Comparison of ENCODE assay signal across 11 cellular contexts in the genomic region with DNA sequence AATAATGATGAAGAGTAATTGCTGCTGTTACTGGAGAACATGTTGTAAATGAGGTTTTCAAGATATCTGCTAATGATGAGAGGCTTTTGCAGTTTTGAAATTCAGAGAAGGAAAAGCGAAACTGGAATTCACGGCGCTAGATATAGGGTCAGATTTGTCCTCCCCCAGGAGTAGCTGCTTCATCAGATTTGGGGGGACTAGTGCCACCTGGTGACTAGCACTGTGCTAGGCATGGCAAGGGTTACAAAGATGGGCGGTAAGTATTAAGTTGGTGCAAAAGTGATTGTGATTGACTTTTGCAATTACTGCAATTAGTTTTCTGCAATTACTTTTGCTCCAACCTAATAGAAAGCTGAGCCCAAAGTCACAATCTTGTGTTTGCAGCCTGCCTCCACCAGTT.
A peak's percentile ranks its signal among the peaks of the same experiment; 100 is the strongest.
DNase-seq lines count a peak whose midpoint lies in the region; ATAC-seq and TF ChIP-seq lines count a peak whose summit lies in the region.
"Had no signal": no experiment of that assay in that cellular context is flagged by ENCODE, and none has a peak within 500 bp of the region (broad histone marks: within the 10 kb centered on the region; RNA-seq: fewer than 3 reads in every experiment).

No MANE protein-coding gene starts in this region.

- intact Hi-C loops in Panc1 (cut with micrococcal nuclease; ENCODE audit: unreplicated experiment) = no loop called here
- intact Hi-C loops in sigmoid colon (cut with DNase I) = no loop called here

- no peaks in the 10 kb centered on the region for H3K36me3 Mint-ChIP-seq in activated T-cell treated with anti-CD3 and anti-CD28 coated beads, Interleukin-2, amount 50 U/mL, for 72 hours (ENCODE audit: insufficient read depth in 2 of 2)
- H3K36me3 Mint-ChIP-seq: memory B cell had no signal

- H3K9me3 ChIP-seq in HUES6 (ENCODE audit: control insufficient read depth, insufficient read depth, low read depth, low read length) = no peaks in the 10 kb centered on the region; the same call in 1 of the 2 replicates
- 0 out of 2 replicates have a peak, but pooled peaks cover 3% of the 10 kb centered on the region for H3K9me3 ChIP-seq in Panc1 (ENCODE audit: control insufficient read depth, insufficient read depth, low read depth, low read length)
- no peaks in the 10 kb centered on the region for H3K9me3 ChIP-seq in iPS-20b (ENCODE audit: insufficient read depth, low read depth, low read length)
- H3K9me3 ChIP-seq in sigmoid colon = no peaks in the 10 kb centered on the region
- H3K9me3 ChIP-seq: colonic mucosa had no signal

- H3K4me3 ChIP-seq in GM06990 (replicated peaks; ENCODE audit: low read depth, low read length) (no peak overlapping the region), HUES6 (ENCODE audit: low read depth, low read length) (peak overlapping the region; percentile 30; the same call in 1 of the 2 replicates), Panc1 (ENCODE audit: low read depth in 2 of 2, low read length in 2 of 2) (peak overlapping the region in 1 of 2 experiments; percentile 25; a peak in 2 of 4 replicates), iPS-20b (ENCODE audit: low read length) (peak overlapping the region; percentile 22; the same call in 1 of the 2 replicates), sigmoid colon (no peak overlapping the region)
- H3K4me3 ChIP-seq: colonic mucosa had no signal

- 85 to 92% methylated on average over 4 of the region's 4 CpGs for WGBS in sigmoid colon, 2 donors

- no TSS peak for BruUV-seq in Panc1 (replicated peaks; lab: Mats Ljungman, UMichigan)

- H3K4me1 Mint-ChIP-seq in activated T-cell treated with anti-CD3 and anti-CD28 coated beads, Interleukin-2, amount 50 U/mL, for 72 hours (ENCODE audit: low read depth) = no peaks in the 10 kb centered on the region
- H3K4me1 Mint-ChIP-seq: memory B cell had no signal

- no peak overlapping the region for H3K27ac ChIP-seq in HUES6 (ENCODE audit: low read depth, low read length)
- no peak overlapping the region for H3K27ac ChIP-seq in Panc1 (ENCODE audit: low read length)
- no peak overlapping the region for H3K27ac ChIP-seq in iPS-20b (ENCODE audit: low read length)
- H3K27ac ChIP-seq in sigmoid colon = no peak overlapping the region
- H3K27ac ChIP-seq: colonic mucosa had no signal

- H3K27ac Mint-ChIP-seq in activated T-cell treated with anti-CD3 and anti-CD28 coated beads, Interleukin-2, amount 50 U/mL, for 72 hours = no peak overlapping the region
- H3K27ac Mint-ChIP-seq: memory B cell had no signal

- TF ChIP-seq CTCF in GM06990 (IDR thresholded peaks at IDR 0.05; ENCODE audit: insufficient read depth, low read length, poor library complexity, severe bottlenecking) (peak; percentile 59), Panc1 (IDR thresholded peaks at IDR 0.05) (peak; percentile 77), sigmoid colon (IDR thresholded peaks at IDR 0.05) (no peak)

- in situ Hi-C loops in Panc1 (cut with HindIII; ENCODE audit: low pct_unique_long_range_greater_than_20kb, low sequenced_read_pairs) = no loop called here

- H3K9me3 Mint-ChIP-seq in activated T-cell treated with anti-CD3 and anti-CD28 coated beads, Interleukin-2, amount 50 U/mL, for 72 hours = peaks cover 7 to 15% of the 10 kb centered on the region in 2 donors

- no peak overlapping the region for H3K4me3 Mint-ChIP-seq in activated T-cell treated with anti-CD3 and anti-CD28 coated beads, Interleukin-2, amount 50 U/mL, for 72 hours
- H3K4me3 Mint-ChIP-seq: memory B cell had no signal

- TF ChIP-seq EP300 in sigmoid colon (IDR thresholded peaks at IDR 0.05) = no peak

- H3K4me1 ChIP-seq in HUES6 (ENCODE audit: control insufficient read depth, insufficient read depth, low read length) = peaks cover 8% of the 10 kb centered on the region
- H3K4me1 ChIP-seq in Panc1 (ENCODE audit: control insufficient read depth, insufficient read depth, low read length) = no peaks in the 10 kb centered on the region
- peaks cover 7% of the 10 kb centered on the region; the same call in 1 of the 2 replicates for H3K4me1 ChIP-seq in iPS-20b (ENCODE audit: insufficient read depth, low read length)
- no peaks in the 10 kb centered on the region for H3K4me1 ChIP-seq in sigmoid colon
- H3K4me1 ChIP-seq: colonic mucosa had no signal

- TF ChIP-seq POLR2A in sigmoid colon (IDR thresholded peaks at IDR 0.05) = no peak

- H3K36me3 ChIP-seq in GM06990 (ENCODE audit: control insufficient read depth, insufficient read depth, low read length) (no peaks in the 10 kb centered on the region), HUES6 (ENCODE audit: control insufficient read depth, insufficient read depth, low read length) (no peaks in the 10 kb centered on the region), Panc1 (ENCODE audit: control insufficient read depth, insufficient read depth, low read length) (no peaks in the 10 kb centered on the region), iPS-20b (ENCODE audit: insufficient read depth, low read depth, low read length) (no peaks in the 10 kb centered on the region), sigmoid colon (no peaks in the 10 kb centered on the region)
- H3K36me3 ChIP-seq: colonic mucosa had no signal

- H3K27me3 Mint-ChIP-seq in activated T-cell treated with anti-CD3 and anti-CD28 coated beads, Interleukin-2, amount 50 U/mL, for 72 hours (ENCODE audit: low read depth) = no peaks in the 10 kb centered on the region
- H3K27me3 Mint-ChIP-seq: memory B cell had no signal

- POLR2A ChIA-PET in Panc1 (lab: Charles Lee) = interaction anchor here (0.7 kb wide), 1 partner anchor 1398 kb away, joined by 4 read pairs; no protein-coding TSS in a partner anchor

- DNase-seq in GM06990 (ENCODE audit: extremely low read depth, insufficient read length) (no peak), Panc1 (ENCODE audit: low read depth, low spot score) (no peak), sigmoid colon (no peak), GOT3 (lab: John Stamatoyannopoulos, UW) (no peak), COLO829 (ENCODE audit: low spot score) (no peak)
- DNase-seq in activated T-cell treated with anti-CD3 and anti-CD28 coated beads, Interleukin-2, amount 50 U/mL, for 72 hours = no peak
- DNase-seq: colonic mucosa, NCI-H774 had no signal

- H3K27me3 ChIP-seq in GM06990 (replicated peaks; ENCODE audit: control insufficient read depth, insufficient read depth, low read length) (no peaks in the 10 kb centered on the region; the same call in 1 of the 2 replicates), HUES6 (ENCODE audit: control insufficient read depth, insufficient read depth, low read length) (peaks cover 15% of the 10 kb centered on the region), Panc1 (ENCODE audit: control insufficient read depth, insufficient read depth, low read length) (no peaks in the 10 kb centered on the region), iPS-20b (ENCODE audit: insufficient read depth, low read length) (no peaks in the 10 kb centered on the region; the same call in 1 of the 2 replicates), sigmoid colon (no peaks in the 10 kb centered on the region)
- H3K27me3 ChIP-seq: colonic mucosa had no signal

- H3K9ac ChIP-seq in HUES6 (ENCODE audit: low read length) = no peak overlapping the region
- H3K9ac ChIP-seq in iPS-20b (ENCODE audit: low read depth, low read length) = no peak overlapping the region

- CTCF ChIA-PET in Panc1 (lab: Charles Lee) = no interaction called here

- 0 out of 2 replicates have a peak, but pooled peaks have one; percentile 58 for ATAC-seq in Panc1
- ATAC-seq in activated T-cell treated with anti-CD3 and anti-CD28 coated beads, Interleukin-2, amount 50 U/mL, for 72 hours (replicated peaks in 1 of 2) = no peak

Comparison
In these comparisons a context has a peak if more than half of its experiments do, and no peak if none do; other contexts are left out.
1. H3K4me3 ChIP-seq: peak in HUES6 (single experiment) and iPS-20b (single experiment); none in GM06990 (single experiment) and sigmoid colon (0 of 4).
2. CTCF ChIP-seq: peak in GM06990 (single experiment) and Panc1 (single experiment); none in sigmoid colon (0 of 4).